ENCODE assay signal across 16 cellular contexts in genomic region chr3:167723872-167724271, GRCh38.
"Had no signal": no experiment of that assay in that cellular context is flagged by ENCODE, and none has a peak within 500 bp of the region (broad histone marks: within the 10 kb centered on the region; RNA-seq: fewer than 3 reads in every experiment).

No MANE protein-coding gene starts in this region.

- H3K4me3 Mint-ChIP-seq: activated CD4-positive, alpha-beta memory T cell treated with anti-CD3 and anti-CD28 coated beads for 36 hours; activated CD8-positive, alpha-beta memory T cell treated with anti-CD3 and anti-CD28 coated beads, Interleukin-2, amount 10 ng/mL, durations not matched to agents 7 days and 5 days; activated naive CD4-positive, alpha-beta T cell treated with anti-CD3 and anti-CD28 coated beads, Interleukin-2, amount 50 U/mL, for 24 hours; activated T-cell treated with anti-CD3 and anti-CD28 coated beads, Interleukin-2, amount 50 U/mL, for 24 hours; T-helper 2 cell treated with Interferon-gamma antibody and Interleukin-4, amounts not matched to agents 5 μg/mL and 100 μg/mL, for 36 hours had no signal

- H3K4me3 ChIP-seq: adrenal gland, sigmoid colon, spleen, stomach, testis, upper lobe of right lung had no signal

- DNase-seq: activated CD4-positive, alpha-beta memory T cell treated with anti-CD3 and anti-CD28 coated beads for 36 hours; activated CD8-positive, alpha-beta memory T cell treated with anti-CD3 and anti-CD28 coated beads, Interleukin-2, amount 10 ng/mL, durations not matched to agents 7 days and 5 days; activated effector memory CD4-positive, alpha-beta T cell treated with Interleukin-2 at 50 U/mL for 16 hours; activated T-cell treated with anti-CD3 and anti-CD28 coated beads, Interleukin-2, amount 50 U/mL, for 24 hours; adrenal gland; foreskin keratinocyte; glutamatergic neuron; midbrain; sigmoid colon; spleen; stomach; testis; upper lobe of right lung had no signal

- H3K27ac ChIP-seq: adrenal gland, foreskin keratinocyte, parathyroid adenoma, sigmoid colon, spleen, stomach, testis, upper lobe of right lung had no signal

- H3K9ac ChIP-seq: parathyroid adenoma had no signal

- H3K27me3 Mint-ChIP-seq: activated CD4-positive, alpha-beta memory T cell treated with anti-CD3 and anti-CD28 coated beads for 36 hours; activated CD8-positive, alpha-beta memory T cell treated with anti-CD3 and anti-CD28 coated beads, Interleukin-2, amount 10 ng/mL, durations not matched to agents 7 days and 5 days; activated naive CD4-positive, alpha-beta T cell treated with anti-CD3 and anti-CD28 coated beads, Interleukin-2, amount 50 U/mL, for 24 hours; activated T-cell treated with anti-CD3 and anti-CD28 coated beads, Interleukin-2, amount 50 U/mL, for 24 hours had no signal

- ATAC-seq: activated CD8-positive, alpha-beta memory T cell treated with anti-CD3 and anti-CD28 coated beads, Interleukin-2, amount 10 ng/mL, durations not matched to agents 7 days and 5 days; foreskin keratinocyte; upper lobe of right lung had no signal

- H3K9me3 ChIP-seq: adrenal gland, sigmoid colon, spleen, stomach, testis, upper lobe of right lung had no signal

- H3K4me1 ChIP-seq: parathyroid adenoma, testis, upper lobe of right lung had no signal

- H3K27me3 ChIP-seq: adrenal gland, foreskin keratinocyte, sigmoid colon, spleen, stomach, testis, upper lobe of right lung had no signal

- H3K9me3 Mint-ChIP-seq: activated CD4-positive, alpha-beta memory T cell treated with anti-CD3 and anti-CD28 coated beads for 36 hours; activated naive CD4-positive, alpha-beta T cell treated with anti-CD3 and anti-CD28 coated beads, Interleukin-2, amount 50 U/mL, for 24 hours; T-helper 2 cell treated with Interferon-gamma antibody and Interleukin-4, amounts not matched to agents 5 μg/mL and 100 μg/mL, for 36 hours had no signal

- H3K27ac Mint-ChIP-seq: activated CD4-positive, alpha-beta memory T cell treated with anti-CD3 and anti-CD28 coated beads for 36 hours; activated CD8-positive, alpha-beta memory T cell treated with anti-CD3 and anti-CD28 coated beads, Interleukin-2, amount 10 ng/mL, durations not matched to agents 7 days and 5 days; activated naive CD4-positive, alpha-beta T cell treated with anti-CD3 and anti-CD28 coated beads, Interleukin-2, amount 50 U/mL, for 24 hours; T-helper 2 cell treated with Interferon-gamma antibody and Interleukin-4, amounts not matched to agents 5 μg/mL and 100 μg/mL, for 36 hours had no signal
